ENCODE assay signal across 10 cellular contexts in the genomic region with DNA sequence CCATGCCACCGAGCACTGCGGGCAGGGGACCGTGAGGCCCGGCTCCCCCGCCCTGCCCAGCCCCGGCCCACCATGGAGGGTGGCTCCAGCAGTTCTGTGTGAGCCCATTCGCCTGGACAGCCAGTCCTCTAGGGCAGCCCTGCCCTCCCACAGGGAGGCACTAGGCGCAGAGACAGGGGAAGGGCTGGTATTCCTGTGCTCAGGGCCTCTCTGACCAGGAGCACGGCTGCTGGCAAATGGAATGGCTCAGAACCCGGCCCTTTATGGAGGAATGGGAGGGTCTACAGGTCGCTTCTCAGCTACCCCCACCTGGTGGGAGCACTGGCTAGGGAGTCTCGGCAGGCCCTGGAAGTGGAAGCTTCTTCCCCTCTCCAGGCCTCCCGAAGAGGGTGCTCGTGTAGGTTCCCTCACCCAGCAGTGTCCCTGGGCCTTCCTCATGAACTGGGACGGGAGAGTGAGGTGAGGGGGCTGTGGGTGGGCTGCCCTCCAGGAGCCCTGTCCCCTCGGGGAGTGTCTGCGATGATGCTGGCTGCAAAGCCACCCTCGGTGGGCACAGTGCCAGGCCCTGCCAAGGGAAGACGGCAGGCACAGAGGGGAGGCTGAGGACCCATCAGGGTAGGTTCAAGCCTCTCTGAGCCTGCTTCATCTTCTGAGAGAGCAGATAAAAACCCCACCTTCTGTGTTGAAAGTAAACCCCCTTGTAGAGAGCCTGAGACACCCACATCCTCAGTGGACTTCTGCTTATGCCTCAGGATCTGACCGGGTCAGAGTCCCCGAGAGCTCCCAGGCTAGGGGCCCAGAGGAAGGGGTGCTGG. TPM values are rescaled to one million over a fixed set of nuclear protein-coding genes. Genes with fewer than 3 reads are reported as not detected.
DNase-seq lines count a peak whose midpoint lies in the region; ATAC-seq and TF ChIP-seq lines count a peak whose summit lies in the region.
"Had no signal": no experiment of that assay in that cellular context is flagged by ENCODE, and none has a peak within 500 bp of the region (broad histone marks: within the 10 kb centered on the region; RNA-seq: fewer than 3 reads in every experiment).

No MANE protein-coding gene starts in this region.

- no peaks in the 10 kb centered on the region for H3K27me3 ChIP-seq in CD4-positive, alpha-beta memory T cell (ENCODE audit: insufficient read depth, low read length)
- H3K27me3 ChIP-seq in GM23338 (ENCODE audit: insufficient read depth): peaks cover 24% of the 10 kb centered on the region
- H3K27me3 ChIP-seq: ovary had no signal

- H3K4me2 ChIP-seq in GM23338: peak overlapping the region; percentile 89

- H3K27ac ChIP-seq in CD4-positive, alpha-beta memory T cell (ENCODE audit: low read depth, low read length): no peak overlapping the region
- H3K27ac ChIP-seq in GM23338 (ENCODE audit: low read depth): no peak overlapping the region
- H3K27ac ChIP-seq: ovary had no signal

- no peaks in the 10 kb centered on the region for H3K9me2 ChIP-seq in GM23338 (ENCODE audit: insufficient read depth)

- H3K9me3 Mint-ChIP-seq in CD4-positive, alpha-beta memory T cell: no peaks in the 10 kb centered on the region
- no peaks in the 10 kb centered on the region; the same call in 2 of the 3 replicates for H3K9me3 Mint-ChIP-seq in GM23338
- H3K9me3 Mint-ChIP-seq in activated naive CD8-positive, alpha-beta T cell (ENCODE audit: low read depth): no peaks in the 10 kb centered on the region

- peaks cover 2 to 4% of the 10 kb centered on the region in 2 donors for H3K27me3 Mint-ChIP-seq in CD4-positive, alpha-beta memory T cell
- peaks cover 35% of the 10 kb centered on the region for H3K27me3 Mint-ChIP-seq in GM23338 (ENCODE audit: insufficient read depth, low read depth, poor library complexity)
- no peaks in the 10 kb centered on the region for H3K27me3 Mint-ChIP-seq in activated naive CD8-positive, alpha-beta T cell

- H3K4me3 Mint-ChIP-seq in CD4-positive, alpha-beta memory T cell: peak overlapping the region; percentile 62 to 82 (median 73)
- H3K4me3 Mint-ChIP-seq in GM23338: peak overlapping the region; percentile 73
- peak overlapping the region; percentile 64 for H3K4me3 Mint-ChIP-seq in activated naive CD8-positive, alpha-beta T cell

- H4K20me1 ChIP-seq in GM23338 (replicated peaks; ENCODE audit: insufficient read depth): no peaks in the 10 kb centered on the region

- H3K4me3 ChIP-seq in CD4-positive, alpha-beta memory T cell (ENCODE audit: low read length in 2 of 2): no peak overlapping the region
- peak overlapping the region; percentile 70 for H3K4me3 ChIP-seq in GM23338

- peaks cover 3% of the 10 kb centered on the region for H3K4me1 ChIP-seq in CD4-positive, alpha-beta memory T cell (ENCODE audit: insufficient read depth, low read length)
- no peaks in the 10 kb centered on the region for H3K4me1 ChIP-seq in GM23338 (ENCODE audit: insufficient read depth)

- peaks cover 3 to 18% (median 12%) of the 10 kb centered on the region in 4 donors for H3K4me1 Mint-ChIP-seq in CD4-positive, alpha-beta memory T cell
- peaks cover 18% of the 10 kb centered on the region for H3K4me1 Mint-ChIP-seq in GM23338
- H3K4me1 Mint-ChIP-seq in activated naive CD8-positive, alpha-beta T cell (ENCODE audit: low read depth): peaks cover 4% of the 10 kb centered on the region

- no peak overlapping the region for H2AFZ ChIP-seq in GM23338

- H3K36me3 Mint-ChIP-seq in CD4-positive, alpha-beta memory T cell: no peaks in the 10 kb centered on the region
- H3K36me3 Mint-ChIP-seq in GM23338 (ENCODE audit: low read depth): no peaks in the 10 kb centered on the region
- no peaks in the 10 kb centered on the region for H3K36me3 Mint-ChIP-seq in activated naive CD8-positive, alpha-beta T cell

- no peak for DNase-seq in CD4-positive, alpha-beta memory T cell
- DNase-seq in GM23338 (ENCODE audit: low spot score): no peak
- DNase-seq in mesenteric fat pad (ENCODE audit: low spot score): peak; percentile 89
- DNase-seq in cortex of kidney (lab: John Stamatoyannopoulos, UW): no peak
- DNase-seq in inferior parietal cortex (ENCODE audit: extremely low spot score): no peak
- no peak for DNase-seq in pons (ENCODE audit: low spot score)
- DNase-seq: NCI-H2107 had no signal

- no peaks in the 10 kb centered on the region for H3K36me3 ChIP-seq in CD4-positive, alpha-beta memory T cell (ENCODE audit: insufficient read depth, low read length)
- no peaks in the 10 kb centered on the region for H3K36me3 ChIP-seq in GM23338 (ENCODE audit: insufficient read depth)
- H3K36me3 ChIP-seq: ovary had no signal

- ATAC-seq in GM23338 (no peak), GM19463 (IDR thresholded peaks at IDR 0.05; ENCODE audit: unreplicated experiment) (no peak)

- no peak for TF ChIP-seq CTCF in GM23338 (conservative IDR thresholded peaks at IDR 0.05; ENCODE audit: low read depth in 2 of 2)

- H3K27ac Mint-ChIP-seq in CD4-positive, alpha-beta memory T cell: peak overlapping the region in 1 of 7 donors; percentile 61
- H3K27ac Mint-ChIP-seq in GM23338: no peak overlapping the region
- no peak overlapping the region for H3K27ac Mint-ChIP-seq in activated naive CD8-positive, alpha-beta T cell

- H3K79me2 ChIP-seq in GM23338 (replicated peaks; ENCODE audit: insufficient read depth): no peaks in the 10 kb centered on the region

- no peaks in the 10 kb centered on the region for H3F3A ChIP-seq in GM23338 (replicated peaks; ENCODE audit: low read depth)

- POLR2A ChIA-PET in CD4-positive, alpha-beta memory T cell (lab: Charles Lee; ENCODE audit: partially characterized antibody): interaction anchor here (1.2 kb wide), 1 partner anchor 43 kb away, joined by 3 read pairs; no protein-coding TSS in a partner anchor

- CTCF ChIA-PET in CD4-positive, alpha-beta memory T cell (lab: Charles Lee; ENCODE audit: partially characterized antibody): interaction anchor here (1.4 to 1.6 kb wide), 2 partner anchors 25 to 32 kb away, joined by 3 to 4 read pairs; no protein-coding TSS in a partner anchor

- H3K9me3 ChIP-seq in CD4-positive, alpha-beta memory T cell (ENCODE audit: control insufficient read depth in 1 of 2, low read length in 2 of 2): no peaks in the 10 kb centered on the region
- H3K9me3 ChIP-seq: ovary had no signal

- intact Hi-C loops in CD4-positive, alpha-beta memory T cell (cut with micrococcal nuclease): loop anchor here (1.0 to 2.0 kb wide), 2 partner anchors 25 to 49 kb away; no protein-coding TSS in a partner anchor

TF ChIP-seq in GM23338, 12 proteins besides CTCF, POLR2A, EP300 and RAD21 (continues in another document):
- TF ChIP-seq ZNF114 (CRISPR knock-in tag; IDR thresholded peaks at IDR 0.05) (no peak), CREB1 (CRISPR knock-in tag; IDR thresholded peaks at IDR 0.05; ENCODE audit: low read depth) (no peak), NANOG (IDR thresholded peaks at IDR 0.05; ENCODE audit: borderline replicate concordance) (no peak), POLR2AphosphoS5 (IDR thresholded peaks at IDR 0.05; ENCODE audit: low read depth) (no peak), STAT1 (IDR thresholded peaks at IDR 0.05; ENCODE audit: unreplicated experiment) (no peak), ZNF331 (CRISPR knock-in tag; IDR thresholded peaks at IDR 0.05; ENCODE audit: low read depth) (no peak), EZH2phosphoT487 (IDR thresholded peaks at IDR 0.05; ENCODE audit: unreplicated experiment) (no peak), EZH2 (IDR thresholded peaks at IDR 0.05; ENCODE audit: low read depth, unreplicated experiment) (no peak)
- TF ChIP-seq, protein P1, sequence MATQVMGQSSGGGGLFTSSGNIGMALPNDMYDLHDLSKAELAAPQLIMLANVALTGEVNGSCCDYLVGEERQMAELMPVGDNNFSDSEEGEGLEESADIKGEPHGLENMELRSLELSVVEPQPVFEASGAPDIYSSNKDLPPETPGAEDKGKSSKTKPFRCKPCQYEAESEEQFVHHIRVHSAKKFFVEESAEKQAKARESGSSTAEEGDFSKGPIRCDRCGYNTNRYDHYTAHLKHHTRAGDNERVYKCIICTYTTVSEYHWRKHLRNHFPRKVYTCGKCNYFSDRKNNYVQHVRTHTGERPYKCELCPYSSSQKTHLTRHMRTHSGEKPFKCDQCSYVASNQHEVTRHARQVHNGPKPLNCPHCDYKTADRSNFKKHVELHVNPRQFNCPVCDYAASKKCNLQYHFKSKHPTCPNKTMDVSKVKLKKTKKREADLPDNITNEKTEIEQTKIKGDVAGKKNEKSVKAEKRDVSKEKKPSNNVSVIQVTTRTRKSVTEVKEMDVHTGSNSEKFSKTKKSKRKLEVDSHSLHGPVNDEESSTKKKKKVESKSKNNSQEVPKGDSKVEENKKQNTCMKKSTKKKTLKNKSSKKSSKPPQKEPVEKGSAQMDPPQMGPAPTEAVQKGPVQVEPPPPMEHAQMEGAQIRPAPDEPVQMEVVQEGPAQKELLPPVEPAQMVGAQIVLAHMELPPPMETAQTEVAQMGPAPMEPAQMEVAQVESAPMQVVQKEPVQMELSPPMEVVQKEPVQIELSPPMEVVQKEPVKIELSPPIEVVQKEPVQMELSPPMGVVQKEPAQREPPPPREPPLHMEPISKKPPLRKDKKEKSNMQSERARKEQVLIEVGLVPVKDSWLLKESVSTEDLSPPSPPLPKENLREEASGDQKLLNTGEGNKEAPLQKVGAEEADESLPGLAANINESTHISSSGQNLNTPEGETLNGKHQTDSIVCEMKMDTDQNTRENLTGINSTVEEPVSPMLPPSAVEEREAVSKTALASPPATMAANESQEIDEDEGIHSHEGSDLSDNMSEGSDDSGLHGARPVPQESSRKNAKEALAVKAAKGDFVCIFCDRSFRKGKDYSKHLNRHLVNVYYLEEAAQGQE (IDR thresholded peaks at IDR 0.05; ENCODE audit: unreplicated experiment): no peak
- TF ChIP-seq, protein P2, sequence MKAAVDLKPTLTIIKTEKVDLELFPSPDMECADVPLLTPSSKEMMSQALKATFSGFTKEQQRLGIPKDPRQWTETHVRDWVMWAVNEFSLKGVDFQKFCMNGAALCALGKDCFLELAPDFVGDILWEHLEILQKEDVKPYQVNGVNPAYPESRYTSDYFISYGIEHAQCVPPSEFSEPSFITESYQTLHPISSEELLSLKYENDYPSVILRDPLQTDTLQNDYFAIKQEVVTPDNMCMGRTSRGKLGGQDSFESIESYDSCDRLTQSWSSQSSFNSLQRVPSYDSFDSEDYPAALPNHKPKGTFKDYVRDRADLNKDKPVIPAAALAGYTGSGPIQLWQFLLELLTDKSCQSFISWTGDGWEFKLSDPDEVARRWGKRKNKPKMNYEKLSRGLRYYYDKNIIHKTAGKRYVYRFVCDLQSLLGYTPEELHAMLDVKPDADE (IDR thresholded peaks at IDR 0.05): no peak

RNA-seq across cellular contexts. Expression of a gene that starts 1.5 kb away (rescaled TPM):
- total RNA-seq in CD4-positive, alpha-beta memory T cell: 1 to 10 TPM; 1.2 to 1.4 TPM
- polyA plus RNA-seq in CD4-positive, alpha-beta memory T cell: under 1 TPM in 1 of 2 donors, not detected in 1; 0.92 TPM
- 5.2 and 5.4 TPM in 2 replicates for total RNA-seq in GM23338 (2014; rRNA removed; shearing (Covaris generic))
- polyA plus RNA-seq in GM23338 (2016; fragmentation: Nextera tagmentation; extraction: Ambion mirVana): 1.3 and 1.4 TPM in 2 replicates
- total RNA-seq in mesenteric fat pad: 28.2 TPM

RNA-seq across cellular contexts. Expression of a gene that starts 59.5 kb away (rescaled TPM):
- 1 to 10 TPM in 1 of 2 experiments, under 1 TPM in 1; 0.33 to 1.2 TPM for total RNA-seq in CD4-positive, alpha-beta memory T cell
- under 1 TPM; 0.42 to 0.70 TPM for polyA plus RNA-seq in CD4-positive, alpha-beta memory T cell
- total RNA-seq in GM23338 (2014; rRNA removed; shearing (Covaris generic)): not detected in 2 replicates
- 0.16 TPM in 1 of 2 replicates, not detected in the other for polyA plus RNA-seq in GM23338 (2016; fragmentation: Nextera tagmentation; extraction: Ambion mirVana)
- total RNA-seq in mesenteric fat pad: 10.2 TPM
